10 cellular contexts compared by ENCODE assay signal in genomic region chr2:24343225-24343882, GRCh38. TPM values are rescaled to one million over a fixed set of nuclear protein-coding genes. Genes with fewer than 3 reads are reported as not detected.
A peak's percentile ranks its signal among the peaks of the same experiment; 100 is the strongest.
DNase-seq lines count a peak whose midpoint lies in the region; ATAC-seq lines count a peak whose summit lies in the region.
"Had no signal": no experiment of that assay in that cellular context is flagged by ENCODE, and none has a peak within 500 bp of the region (broad histone marks: within the 10 kb centered on the region; RNA-seq: fewer than 3 reads in every experiment).

No MANE protein-coding gene starts in this region.

- H3K4me3 ChIP-seq in MG63, result no peak overlapping the region

- H3K9me3 ChIP-seq in MG63, result no peaks in the 10 kb centered on the region

- H3K27me3 Mint-ChIP-seq in memory B cell, result no peaks in the 10 kb centered on the region

- no peaks in the 10 kb centered on the region for H3K36me3 ChIP-seq in MG63

- DNase-seq in memory B cell (ENCODE audit: low spot score in 2 of 2), result no peak
- DNase-seq in C1 segment of cervical spinal cord (lab: John Stamatoyannopoulos, UW), result no peak
- DNase-seq in middle frontal gyrus (ENCODE audit: extremely low spot score, low spot score), result no peak
- no peak for DNase-seq in activated CD8-positive, alpha-beta memory T cell treated with anti-CD3 and anti-CD28 coated beads for 24 hours
- DNase-seq in MG63, result no peak

- H3K27ac Mint-ChIP-seq in memory B cell, result peak overlapping the region; percentile 48
- H3K27ac Mint-ChIP-seq: mesothelial cell of epicardium had no signal

- H3K9me3 Mint-ChIP-seq in memory B cell, result no peaks in the 10 kb centered on the region
- H3K9me3 Mint-ChIP-seq: mesothelial cell of epicardium had no signal

- H3K36me3 Mint-ChIP-seq in memory B cell, result peaks cover 11% of the 10 kb centered on the region
- H3K36me3 Mint-ChIP-seq: mesothelial cell of epicardium had no signal

- ATAC-seq in GM18868 (IDR thresholded peaks at IDR 0.05; ENCODE audit: unreplicated experiment) (peak; percentile 79), GM21825 (IDR thresholded peaks at IDR 0.05; ENCODE audit: unreplicated experiment) (peak; percentile 56), HG03469 (IDR thresholded peaks at IDR 0.05; ENCODE audit: unreplicated experiment) (peak; percentile 45), memory B cell (ENCODE audit: low read depth) (peak; percentile 72)
- ATAC-seq: Right ventricle myocardium inferior had no signal

- H3K27me3 ChIP-seq in MG63, result no peaks in the 10 kb centered on the region

- H3K4me1 Mint-ChIP-seq in memory B cell, result peaks cover 58% of the 10 kb centered on the region
- H3K4me1 Mint-ChIP-seq: mesothelial cell of epicardium had no signal

- peak overlapping the region; percentile 41 for H3K4me3 Mint-ChIP-seq in memory B cell
- H3K4me3 Mint-ChIP-seq: mesothelial cell of epicardium had no signal

RNA-seq across cellular contexts. Expression of gene ITSN2, which starts 17.0 kb away (rescaled TPM):
- total RNA-seq in MG63 (2014; rRNA removed; shearing (Covaris generic); ENCODE audit: low replicate concordance), result 7.2 and 16.9 TPM in 2 replicates
